Comparison of ENCODE assay signal across 2 cellular contexts in genomic region chr5:15322426-15322825, GRCh38.
TF ChIP-seq lines count a peak whose summit lies in the region.

No MANE protein-coding gene starts in this region.

TF ChIP-seq in liver, 16 proteins besides CTCF, POLR2A, EP300 and RAD21 (continued from another document):
- peak in 1 of 2 donors; percentile 43 for TF ChIP-seq RXRA (IDR thresholded peaks at IDR 0.05)
- no peak for TF ChIP-seq GABPA (IDR thresholded peaks at IDR 0.05 in 1 of 2, conservative IDR thresholded peaks at IDR 0.05 in 1 of 2)
- no peak for TF ChIP-seq SP1 (IDR thresholded peaks at IDR 0.05)
- peak; percentile 23 to 63 for TF ChIP-seq HNF4A (conservative IDR thresholded peaks at IDR 0.05)
- no peak for TF ChIP-seq NR2F2 (IDR thresholded peaks at IDR 0.05)
- no peak for TF ChIP-seq REST (IDR thresholded peaks at IDR 0.05)
- TF ChIP-seq FOXA2 (IDR thresholded peaks at IDR 0.05) = no peak
- TF ChIP-seq YY1 (IDR thresholded peaks at IDR 0.05) = peak; percentile 31

TF ChIP-seq in HepG2, 621 proteins besides CTCF, POLR2A, EP300 and RAD21 (continued from another document):
- TF ChIP-seq, protein P1, sequence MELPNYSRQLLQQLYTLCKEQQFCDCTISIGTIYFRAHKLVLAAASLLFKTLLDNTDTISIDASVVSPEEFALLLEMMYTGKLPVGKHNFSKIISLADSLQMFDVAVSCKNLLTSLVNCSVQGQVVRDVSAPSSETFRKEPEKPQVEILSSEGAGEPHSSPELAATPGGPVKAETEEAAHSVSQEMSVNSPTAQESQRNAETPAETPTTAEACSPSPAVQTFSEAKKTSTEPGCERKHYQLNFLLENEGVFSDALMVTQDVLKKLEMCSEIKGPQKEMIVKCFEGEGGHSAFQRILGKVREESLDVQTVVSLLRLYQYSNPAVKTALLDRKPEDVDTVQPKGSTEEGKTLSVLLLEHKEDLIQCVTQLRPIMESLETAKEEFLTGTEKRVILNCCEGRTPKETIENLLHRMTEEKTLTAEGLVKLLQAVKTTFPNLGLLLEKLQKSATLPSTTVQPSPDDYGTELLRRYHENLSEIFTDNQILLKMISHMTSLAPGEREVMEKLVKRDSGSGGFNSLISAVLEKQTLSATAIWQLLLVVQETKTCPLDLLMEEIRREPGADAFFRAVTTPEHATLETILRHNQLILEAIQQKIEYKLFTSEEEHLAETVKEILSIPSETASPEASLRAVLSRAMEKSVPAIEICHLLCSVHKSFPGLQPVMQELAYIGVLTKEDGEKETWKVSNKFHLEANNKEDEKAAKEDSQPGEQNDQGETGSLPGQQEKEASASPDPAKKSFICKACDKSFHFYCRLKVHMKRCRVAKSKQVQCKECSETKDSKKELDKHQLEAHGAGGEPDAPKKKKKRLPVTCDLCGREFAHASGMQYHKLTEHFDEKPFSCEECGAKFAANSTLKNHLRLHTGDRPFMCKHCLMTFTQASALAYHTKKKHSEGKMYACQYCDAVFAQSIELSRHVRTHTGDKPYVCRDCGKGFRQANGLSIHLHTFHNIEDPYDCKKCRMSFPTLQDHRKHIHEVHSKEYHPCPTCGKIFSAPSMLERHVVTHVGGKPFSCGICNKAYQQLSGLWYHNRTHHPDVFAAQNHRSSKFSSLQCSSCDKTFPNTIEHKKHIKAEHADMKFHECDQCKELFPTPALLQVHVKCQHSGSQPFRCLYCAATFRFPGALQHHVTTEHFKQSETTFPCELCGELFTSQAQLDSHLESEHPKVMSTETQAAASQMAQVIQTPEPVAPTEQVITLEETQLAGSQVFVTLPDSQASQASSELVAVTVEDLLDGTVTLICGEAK (IDR thresholded peaks at IDR 0.05) = no peak
- TF ChIP-seq, protein P1 (CRISPR knock-in tag; IDR thresholded peaks at IDR 0.05) = no peak
- TF ChIP-seq, protein P2, sequence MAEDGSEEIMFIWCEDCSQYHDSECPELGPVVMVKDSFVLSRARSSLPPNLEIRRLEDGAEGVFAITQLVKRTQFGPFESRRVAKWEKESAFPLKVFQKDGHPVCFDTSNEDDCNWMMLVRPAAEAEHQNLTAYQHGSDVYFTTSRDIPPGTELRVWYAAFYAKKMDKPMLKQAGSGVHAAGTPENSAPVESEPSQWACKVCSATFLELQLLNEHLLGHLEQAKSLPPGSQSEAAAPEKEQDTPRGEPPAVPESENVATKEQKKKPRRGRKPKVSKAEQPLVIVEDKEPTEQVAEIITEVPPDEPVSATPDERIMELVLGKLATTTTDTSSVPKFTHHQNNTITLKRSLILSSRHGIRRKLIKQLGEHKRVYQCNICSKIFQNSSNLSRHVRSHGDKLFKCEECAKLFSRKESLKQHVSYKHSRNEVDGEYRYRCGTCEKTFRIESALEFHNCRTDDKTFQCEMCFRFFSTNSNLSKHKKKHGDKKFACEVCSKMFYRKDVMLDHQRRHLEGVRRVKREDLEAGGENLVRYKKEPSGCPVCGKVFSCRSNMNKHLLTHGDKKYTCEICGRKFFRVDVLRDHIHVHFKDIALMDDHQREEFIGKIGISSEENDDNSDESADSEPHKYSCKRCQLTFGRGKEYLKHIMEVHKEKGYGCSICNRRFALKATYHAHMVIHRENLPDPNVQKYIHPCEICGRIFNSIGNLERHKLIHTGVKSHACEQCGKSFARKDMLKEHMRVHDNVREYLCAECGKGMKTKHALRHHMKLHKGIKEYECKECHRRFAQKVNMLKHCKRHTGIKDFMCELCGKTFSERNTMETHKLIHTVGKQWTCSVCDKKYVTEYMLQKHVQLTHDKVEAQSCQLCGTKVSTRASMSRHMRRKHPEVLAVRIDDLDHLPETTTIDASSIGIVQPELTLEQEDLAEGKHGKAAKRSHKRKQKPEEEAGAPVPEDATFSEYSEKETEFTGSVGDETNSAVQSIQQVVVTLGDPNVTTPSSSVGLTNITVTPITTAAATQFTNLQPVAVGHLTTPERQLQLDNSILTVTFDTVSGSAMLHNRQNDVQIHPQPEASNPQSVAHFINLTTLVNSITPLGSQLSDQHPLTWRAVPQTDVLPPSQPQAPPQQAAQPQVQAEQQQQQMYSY (CRISPR knock-in tag; IDR thresholded peaks at IDR 0.05) = no peak
- TF ChIP-seq ZNF572 (CRISPR knock-in tag; IDR thresholded peaks at IDR 0.05) (no peak), ZNF639 (CRISPR knock-in tag; conservative IDR thresholded peaks at IDR 0.05) (no peak), HDAC1 (CRISPR knock-in tag; IDR thresholded peaks at IDR 0.05) (no peak), EED (CRISPR knock-in tag; IDR thresholded peaks at IDR 0.05) (no peak)
